ENCODE assay signal across 2 cellular contexts in genomic region chr7:11810043-11810625, GRCh38.
TF ChIP-seq lines count a peak whose summit lies in the region.

No MANE protein-coding gene starts in this region.

TF ChIP-seq in GM23338, 12 proteins besides CTCF, POLR2A, EP300 and RAD21:
- TF ChIP-seq ZNF462 (CRISPR knock-in tag; IDR thresholded peaks at IDR 0.05) = no peak
- no peak for TF ChIP-seq CREB1 (CRISPR knock-in tag; IDR thresholded peaks at IDR 0.05; ENCODE audit: low read depth)
- TF ChIP-seq NANOG (IDR thresholded peaks at IDR 0.05; ENCODE audit: borderline replicate concordance) = no peak
- no peak for TF ChIP-seq STAT1 (IDR thresholded peaks at IDR 0.05; ENCODE audit: unreplicated experiment)
- TF ChIP-seq ZNF331 (CRISPR knock-in tag; IDR thresholded peaks at IDR 0.05; ENCODE audit: low read depth) = no peak
- no peak for TF ChIP-seq EZH2 (IDR thresholded peaks at IDR 0.05; ENCODE audit: low read depth, unreplicated experiment)
- no peak for TF ChIP-seq EZH2phosphoT487 (IDR thresholded peaks at IDR 0.05; ENCODE audit: unreplicated experiment)
- TF ChIP-seq, protein P1, sequence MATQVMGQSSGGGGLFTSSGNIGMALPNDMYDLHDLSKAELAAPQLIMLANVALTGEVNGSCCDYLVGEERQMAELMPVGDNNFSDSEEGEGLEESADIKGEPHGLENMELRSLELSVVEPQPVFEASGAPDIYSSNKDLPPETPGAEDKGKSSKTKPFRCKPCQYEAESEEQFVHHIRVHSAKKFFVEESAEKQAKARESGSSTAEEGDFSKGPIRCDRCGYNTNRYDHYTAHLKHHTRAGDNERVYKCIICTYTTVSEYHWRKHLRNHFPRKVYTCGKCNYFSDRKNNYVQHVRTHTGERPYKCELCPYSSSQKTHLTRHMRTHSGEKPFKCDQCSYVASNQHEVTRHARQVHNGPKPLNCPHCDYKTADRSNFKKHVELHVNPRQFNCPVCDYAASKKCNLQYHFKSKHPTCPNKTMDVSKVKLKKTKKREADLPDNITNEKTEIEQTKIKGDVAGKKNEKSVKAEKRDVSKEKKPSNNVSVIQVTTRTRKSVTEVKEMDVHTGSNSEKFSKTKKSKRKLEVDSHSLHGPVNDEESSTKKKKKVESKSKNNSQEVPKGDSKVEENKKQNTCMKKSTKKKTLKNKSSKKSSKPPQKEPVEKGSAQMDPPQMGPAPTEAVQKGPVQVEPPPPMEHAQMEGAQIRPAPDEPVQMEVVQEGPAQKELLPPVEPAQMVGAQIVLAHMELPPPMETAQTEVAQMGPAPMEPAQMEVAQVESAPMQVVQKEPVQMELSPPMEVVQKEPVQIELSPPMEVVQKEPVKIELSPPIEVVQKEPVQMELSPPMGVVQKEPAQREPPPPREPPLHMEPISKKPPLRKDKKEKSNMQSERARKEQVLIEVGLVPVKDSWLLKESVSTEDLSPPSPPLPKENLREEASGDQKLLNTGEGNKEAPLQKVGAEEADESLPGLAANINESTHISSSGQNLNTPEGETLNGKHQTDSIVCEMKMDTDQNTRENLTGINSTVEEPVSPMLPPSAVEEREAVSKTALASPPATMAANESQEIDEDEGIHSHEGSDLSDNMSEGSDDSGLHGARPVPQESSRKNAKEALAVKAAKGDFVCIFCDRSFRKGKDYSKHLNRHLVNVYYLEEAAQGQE (IDR thresholded peaks at IDR 0.05; ENCODE audit: unreplicated experiment) = no peak
- TF ChIP-seq ZNF114 (CRISPR knock-in tag; IDR thresholded peaks at IDR 0.05) = no peak

TF ChIP-seq in GM12878, 131 proteins besides CTCF, POLR2A, EP300 and RAD21 (continued from another document):
- TF ChIP-seq NRF1 (conservative IDR thresholded peaks at IDR 0.05; ENCODE audit: low read depth, low read length) = no peak
- TF ChIP-seq, protein P2, sequence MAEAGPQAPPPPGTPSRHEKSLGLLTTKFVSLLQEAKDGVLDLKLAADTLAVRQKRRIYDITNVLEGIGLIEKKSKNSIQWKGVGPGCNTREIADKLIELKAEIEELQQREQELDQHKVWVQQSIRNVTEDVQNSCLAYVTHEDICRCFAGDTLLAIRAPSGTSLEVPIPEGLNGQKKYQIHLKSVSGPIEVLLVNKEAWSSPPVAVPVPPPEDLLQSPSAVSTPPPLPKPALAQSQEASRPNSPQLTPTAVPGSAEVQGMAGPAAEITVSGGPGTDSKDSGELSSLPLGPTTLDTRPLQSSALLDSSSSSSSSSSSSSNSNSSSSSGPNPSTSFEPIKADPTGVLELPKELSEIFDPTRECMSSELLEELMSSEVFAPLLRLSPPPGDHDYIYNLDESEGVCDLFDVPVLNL (IDR thresholded peaks at IDR 0.05; ENCODE audit: low read depth, low read length) = no peak
- TF ChIP-seq, protein P3, sequence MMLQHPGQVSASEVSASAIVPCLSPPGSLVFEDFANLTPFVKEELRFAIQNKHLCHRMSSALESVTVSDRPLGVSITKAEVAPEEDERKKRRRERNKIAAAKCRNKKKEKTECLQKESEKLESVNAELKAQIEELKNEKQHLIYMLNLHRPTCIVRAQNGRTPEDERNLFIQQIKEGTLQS (IDR thresholded peaks at IDR 0.05; ENCODE audit: borderline replicate concordance, extremely low read depth, low read depth, low read length) = no peak
- no peak for TF ChIP-seq PBX3 (IDR thresholded peaks at IDR 0.05; ENCODE audit: insufficient replicate concordance, low read depth, low read length)
- no peak for TF ChIP-seq MAX (IDR thresholded peaks at IDR 0.05; ENCODE audit: low read depth, low read length)
- no peak for TF ChIP-seq IRF3 (IDR thresholded peaks at IDR 0.05)
